Comparison of ENCODE assay signal across 16 cellular contexts in genomic region chr6:84825461-84825860, GRCh38.
DNase-seq lines count a peak whose midpoint lies in the region; ATAC-seq and TF ChIP-seq lines count a peak whose summit lies in the region.
"Had no signal": no experiment of that assay in that cellular context is flagged by ENCODE, and none has a peak within 500 bp of the region (broad histone marks: within the 10 kb centered on the region; RNA-seq: fewer than 3 reads in every experiment).

No MANE protein-coding gene starts in this region.

- H3K4me2 ChIP-seq in mammary epithelial cell (ENCODE audit: insufficient read depth, low read depth, low read length), result no peak overlapping the region

- no peaks in the 10 kb centered on the region for H3K36me3 ChIP-seq in MG63
- H3K36me3 ChIP-seq in mammary epithelial cell (ENCODE audit: insufficient read depth, low read length), result no peaks in the 10 kb centered on the region
- no peaks in the 10 kb centered on the region for H3K36me3 ChIP-seq in ascending aorta
- H3K36me3 ChIP-seq: upper lobe of right lung had no signal

- BruUV-seq in mammary epithelial cell (replicated peaks; lab: Mats Ljungman, UMichigan), result no TSS peak

- peaks cover 5% of the 10 kb centered on the region for H3K4me1 ChIP-seq in mammary epithelial cell (ENCODE audit: insufficient read depth, low read length)
- H3K4me1 ChIP-seq in ascending aorta, result no peaks in the 10 kb centered on the region
- H3K4me1 ChIP-seq: body of pancreas, upper lobe of right lung had no signal

- CTCF ChIA-PET in mammary epithelial cell (lab: Charles Lee; ENCODE audit: low non-redundant PET), result no interaction called here

- peak overlapping the region; percentile 7 for H3K27ac ChIP-seq in mammary epithelial cell (ENCODE audit: insufficient read depth, low read depth, low read length)
- no peak overlapping the region for H3K27ac ChIP-seq in ascending aorta
- H3K27ac ChIP-seq: body of pancreas, C4-2B, upper lobe of right lung had no signal

- no peak for ATAC-seq in HG03039 (IDR thresholded peaks at IDR 0.05; ENCODE audit: unreplicated experiment)
- ATAC-seq in GM21526 (IDR thresholded peaks at IDR 0.05; ENCODE audit: low FRiP score, unreplicated experiment), result no peak
- ATAC-seq: body of pancreas, T-cell, upper lobe of right lung had no signal

- no peaks in the 10 kb centered on the region; the same call in 1 of the 2 replicates for H3K9me3 ChIP-seq in MG63
- no peaks in the 10 kb centered on the region for H3K9me3 ChIP-seq in mammary epithelial cell (replicated peaks; ENCODE audit: insufficient read depth, low read length)
- H3K9me3 ChIP-seq in ascending aorta, result no peaks in the 10 kb centered on the region
- H3K9me3 ChIP-seq: body of pancreas, upper lobe of right lung had no signal

- DNase-seq in AG08395 (ENCODE audit: low spot score) (peak; percentile 53), MG63 (peak; percentile 15), mammary epithelial cell (peak; percentile 91), kidney tubule cell (ENCODE audit: low spot score) (peak; percentile 82), ascending aorta (ENCODE audit: low spot score in 2 of 2) (no peak), hepatic stellate cell (ENCODE audit: low spot score) (no peak)
- DNase-seq: activated CD4-positive, alpha-beta T cell treated with anti-CD3 and anti-CD28 coated beads, Interleukin-2, amount 50 U/mL, for 1 hour; body of pancreas; NCI-H1092; NCI-H2227 treated with DMSO at 0.1 percent for 48 hours; stimulated activated CD4-positive, alpha-beta T cell treated with anti-CD3 and anti-CD28 coated beads, Interleukin-2, amount 100 ng/mL, for 24 hours; T-cell; upper lobe of right lung had no signal

- no peak overlapping the region for H2AFZ ChIP-seq in mammary epithelial cell (ENCODE audit: low read depth, low read length)

- no peak overlapping the region for H3K4me3 ChIP-seq in MG63
- no peak overlapping the region for H3K4me3 ChIP-seq in mammary epithelial cell (replicated peaks in 1 of 3; ENCODE audit: insufficient read depth in 1 of 3, low read depth in 2 of 3, low read length in 3 of 3)
- H3K4me3 ChIP-seq in ascending aorta, result no peak overlapping the region
- H3K4me3 ChIP-seq: body of pancreas, upper lobe of right lung had no signal

- 82% methylated on average over 1 of the region's 1 CpG for WGBS in mammary epithelial cell (ENCODE audit: low coverage, missing lambda C conversion rate)

- in situ Hi-C loops in mammary epithelial cell (cut with MboI; ENCODE audit: low sequenced_read_pairs in 2 of 2), result no loop called here

- no peaks in the 10 kb centered on the region for H3K79me2 ChIP-seq in mammary epithelial cell (ENCODE audit: insufficient read depth, low read length)

- H3K27me3 ChIP-seq in MG63 (no peaks in the 10 kb centered on the region), mammary epithelial cell (ENCODE audit: insufficient read depth, low read length) (peaks cover 2% of the 10 kb centered on the region), ascending aorta (no peaks in the 10 kb centered on the region)
- H3K27me3 ChIP-seq: body of pancreas, upper lobe of right lung had no signal

- TF ChIP-seq CTCF in mammary epithelial cell (conservative IDR thresholded peaks at IDR 0.05 in 1 of 2, IDR thresholded peaks at IDR 0.05 in 1 of 2; ENCODE audit: extremely low read depth in 1 of 2, insufficient read depth in 1 of 2, low read depth in 1 of 2, low read length in 2 of 2) (no peak), ascending aorta (IDR thresholded peaks at IDR 0.05) (no peak)

- dilution Hi-C loops in mammary epithelial cell (cut with HindIII; ENCODE audit: low sequenced_read_pairs), result no loop called here

- H3K9ac ChIP-seq in mammary epithelial cell (ENCODE audit: insufficient read depth, low read length), result no peak overlapping the region

- no peaks in the 10 kb centered on the region for H4K20me1 ChIP-seq in mammary epithelial cell (ENCODE audit: insufficient read depth, low read length)

- intact Hi-C loops in mammary epithelial cell (cut with micrococcal nuclease), result no loop called here
- intact Hi-C loops in ascending aorta (cut with DNase I), result no loop called here

Comparison
In these comparisons a context has a peak if more than half of its experiments do, and no peak if none do; other contexts are left out.
1. DNase-seq: peak in AG08395 (single experiment), MG63 (single experiment), mammary epithelial cell (single experiment) and kidney tubule cell (single experiment); none in ascending aorta (0 of 2) and hepatic stellate cell (single experiment).